9 cellular contexts compared by ENCODE assay signal in genomic region chr16:48613061-48613957, GRCh38. TPM values are rescaled to one million over a fixed set of nuclear protein-coding genes. Genes with fewer than 3 reads are reported as not detected.
DNase-seq lines count a peak whose midpoint lies in the region; ATAC-seq and TF ChIP-seq lines count a peak whose summit lies in the region.
"Had no signal": no experiment of that assay in that cellular context is flagged by ENCODE, and none has a peak within 500 bp of the region (broad histone marks: within the 10 kb centered on the region; RNA-seq: fewer than 3 reads in every experiment).

No MANE protein-coding gene starts in this region.

- no peak overlapping the region for H3K4me3 ChIP-seq in PC-9
- peak overlapping the region; percentile 7 to 57 for H3K4me3 ChIP-seq in mucosa of rectum (ENCODE audit: low read length in 2 of 2)
- H3K4me3 ChIP-seq in ovary = no peak overlapping the region
- H3K4me3 ChIP-seq: SJSA1 had no signal

- peaks cover 13% of the 10 kb centered on the region for H3F3A ChIP-seq in PC-9 (ENCODE audit: insufficient read depth, low read depth)

- H3K9me3 ChIP-seq in PC-9 (ENCODE audit: insufficient read depth, low read depth) (no peaks in the 10 kb centered on the region), mucosa of rectum (ENCODE audit: control insufficient read depth in 2 of 2, low read length in 2 of 2) (no peaks in the 10 kb centered on the region), ovary (no peaks in the 10 kb centered on the region)

- ATAC-seq in HG02759 (IDR thresholded peaks at IDR 0.05; ENCODE audit: unreplicated experiment) = peak; percentile 25

- H2AFZ ChIP-seq in PC-9 = 0 out of 2 replicates have a peak overlapping the region, but pooled peaks have one; percentile 3

- CTCF ChIA-PET in PC-9 (lab: Charles Lee) = interaction anchor here (0.6 to 1.2 kb wide), 3 partner anchors 10 to 95 kb away, joined by 3 to 5 read pairs (median 5); no protein-coding TSS in a partner anchor

- no peak for TF ChIP-seq CTCF in GM13977 (IDR thresholded peaks at IDR 0.05; ENCODE audit: extremely low read depth, insufficient read depth, missing control alignments)
- no peak for TF ChIP-seq CTCF in PC-9 (conservative IDR thresholded peaks at IDR 0.05)
- no peak for TF ChIP-seq CTCF in ovary (IDR thresholded peaks at IDR 0.05)

- H3K27ac ChIP-seq in PC-9 (peak overlapping the region; percentile 12), mucosa of rectum (ENCODE audit: low read depth in 2 of 2, low read length in 2 of 2) (peak overlapping the region; percentile 92 to 96), ovary (peak overlapping the region in 1 of 2 donors; percentile 27)
- H3K27ac ChIP-seq: SJSA1 had no signal

- intact Hi-C loops in PC-9 (cut with micrococcal nuclease; ENCODE audit: unreplicated experiment) (no loop called here), ovary (cut with DNase I) (loop anchor here in 2 of 4 donors (10.0 kb wide), 3 partner anchors 79 to 369 kb away; partner anchors contain the start of genes ABCC11 (in 1 of the 2), LONP2 (in 1 of the 2) and SIAH1 (in 1 of the 2))

- BruUV-seq in PC-9 (replicated peaks; lab: Mats Ljungman, UMichigan) = no TSS peak

- DNase-seq in GM13977 (ENCODE audit: low spot score) = peak; percentile 69
- DNase-seq in PC-9 = peak in 1 of 2 experiments; percentile 80
- DNase-seq in amniotic epithelial cell (ENCODE audit: low read depth) = peak; percentile 89
- no peak for DNase-seq in SK-N-DZ (ENCODE audit: low spot score)
- no peak for DNase-seq in germinal center (ENCODE audit: low spot score)
- DNase-seq in ovary = no peak

- H3K36me3 ChIP-seq in PC-9 (ENCODE audit: low read depth) = no peaks in the 10 kb centered on the region
- no peaks in the 10 kb centered on the region for H3K36me3 ChIP-seq in mucosa of rectum (ENCODE audit: control insufficient read depth in 2 of 2, insufficient read depth in 2 of 2, low read length in 2 of 2)
- H3K36me3 ChIP-seq in ovary = no peaks in the 10 kb centered on the region

- TF ChIP-seq EP300 in ovary (IDR thresholded peaks at IDR 0.05) = no peak

- H3K27me3 ChIP-seq in PC-9 (ENCODE audit: insufficient read depth, low read depth) (no peaks in the 10 kb centered on the region), mucosa of rectum (ENCODE audit: control insufficient read depth in 2 of 2, insufficient read depth in 2 of 2, low read length in 2 of 2) (no peaks in the 10 kb centered on the region), ovary (no peaks in the 10 kb centered on the region)

- 0 out of 2 replicates have a peak, but pooled peaks cover 2% of the 10 kb centered on the region for H4K20me1 ChIP-seq in PC-9 (ENCODE audit: insufficient read depth)

- POLR2A ChIA-PET in PC-9 (lab: Charles Lee; ENCODE audit: unreplicated experiment) = no interaction called here

- H3K79me2 ChIP-seq in PC-9 (ENCODE audit: low read depth) = peaks cover 18% of the 10 kb centered on the region

- H3K9ac ChIP-seq in mucosa of rectum (ENCODE audit: low read depth in 1 of 2, low read length in 2 of 2) = peak overlapping the region; percentile 65 to 70

- H3K4me2 ChIP-seq in PC-9 = no peak overlapping the region

- in situ Hi-C loops in GM13977 (cut with MboI; ENCODE audit: low pct_unique_long_range_greater_than_20kb, low sequenced_read_pairs, unreplicated experiment) = no loop called here

- 0 out of 2 replicates have a peak, but pooled peaks cover 3% of the 10 kb centered on the region for H3K9me2 ChIP-seq in PC-9 (ENCODE audit: insufficient read depth)

- 8 to 19% (median 9%) methylated on average over 5 of the region's 5 CpGs for WGBS in ovary, 3 donors

- TF ChIP-seq POLR2A in ovary (IDR thresholded peaks at IDR 0.05) = no peak

- H3K4me1 ChIP-seq in PC-9 (replicated peaks; ENCODE audit: insufficient read depth) (peaks cover 17% of the 10 kb centered on the region), mucosa of rectum (ENCODE audit: control insufficient read depth in 2 of 2, insufficient read depth in 2 of 2, low read length in 2 of 2) (peaks cover 25 to 33% of the 10 kb centered on the region in 2 donors), ovary (ENCODE audit: insufficient read depth) (peaks cover 3% of the 10 kb centered on the region)

RNA-seq across cellular contexts. Expression of gene N4BP1, which starts 3.3 kb away (rescaled TPM):
- total RNA-seq in PC-9 (2021) = 21.6 and 23.8 TPM in 2 replicates
- polyA plus RNA-seq in SK-N-DZ (2014; cell fraction: cytosol; rRNA removed) = 14.8 and 24.1 TPM in 2 replicates
- 9.7 and 14.6 TPM in 2 replicates for polyA plus RNA-seq in SK-N-DZ (2014; cell fraction: nucleus; rRNA removed)
- 10 to 100 TPM; 16.4 to 38.5 (median 30.0) TPM for total RNA-seq in ovary
- 10 to 100 TPM; 15.2 to 35.3 TPM for polyA plus RNA-seq in ovary

Comparison
In these comparisons a context has a peak if more than half of its experiments do, and no peak if none do; other contexts are left out.
1. DNase-seq: peak in GM13977 (single experiment) and amniotic epithelial cell (single experiment); none in SK-N-DZ (single experiment), germinal center (single experiment) and ovary (0 of 5).
2. H3K4me3 ChIP-seq: peak in mucosa of rectum (2 of 2); none in PC-9 (single experiment) and ovary (single experiment).